Comparison of ENCODE assay signal across 19 cellular contexts in genomic region chr1:28281608-28282425, GRCh38. TPM values are rescaled to one million over a fixed set of nuclear protein-coding genes. Genes with fewer than 3 reads are reported as not detected.
DNase-seq lines count a peak whose midpoint lies in the region; ATAC-seq, FAIRE-seq and TF ChIP-seq lines count a peak whose summit lies in the region.
"Had no signal": no experiment of that assay in that cellular context is flagged by ENCODE, and none has a peak within 500 bp of the region (broad histone marks: within the 10 kb centered on the region; RNA-seq: fewer than 3 reads in every experiment).

No MANE protein-coding gene starts in this region.

- POLR2A ChIA-PET in Panc1 (lab: Charles Lee), result no interaction called here
- POLR2A ChIA-PET in endothelial cell of umbilical vein (lab: Charles Lee), result no interaction called here

- no peaks in the 10 kb centered on the region for H3K4me1 ChIP-seq in Panc1 (ENCODE audit: control insufficient read depth, insufficient read depth, low read length)
- no peaks in the 10 kb centered on the region for H3K4me1 ChIP-seq in endothelial cell of umbilical vein (ENCODE audit: control insufficient read depth, extremely low read depth, insufficient read depth, low read length)
- H3K4me1 ChIP-seq in spleen, result peaks cover 0 to 62% (median 27%) of the 10 kb centered on the region in 6 donors
- H3K4me1 ChIP-seq: foreskin keratinocyte, parathyroid adenoma, tibial nerve had no signal

- dilution Hi-C loops in endothelial cell of umbilical vein (cut with MboI; ENCODE audit: extremely low pct_ligation_motif_present, low sequenced_read_pairs), result no loop called here

- no peak for FAIRE-seq in endothelial cell of umbilical vein (lab: Jason Lieb, UNC)

- H3K36me3 ChIP-seq in Panc1 (ENCODE audit: control insufficient read depth, insufficient read depth, low read length), result no peaks in the 10 kb centered on the region
- peaks cover 4 to 31% of the 10 kb centered on the region in 2 experiments for H3K36me3 ChIP-seq in endothelial cell of umbilical vein (ENCODE audit: control insufficient read depth in 2 of 2, extremely low read depth in 1 of 2, insufficient read depth in 2 of 2, low read length in 2 of 2)
- H3K36me3 ChIP-seq in spleen, result peaks cover 0 to 61% (median 42%) of the 10 kb centered on the region in 6 donors

- CTCF ChIA-PET in Panc1 (lab: Charles Lee), result no interaction called here
- CTCF ChIA-PET in endothelial cell of umbilical vein (lab: Charles Lee), result no interaction called here

- TF ChIP-seq CTCF in Panc1 (IDR thresholded peaks at IDR 0.05) (no peak), endothelial cell of umbilical vein (IDR thresholded peaks at IDR 0.05; ENCODE audit: extremely low read depth in 1 of 2, insufficient read depth in 1 of 2, low read depth in 1 of 2, low read length in 2 of 2) (no peak), spleen (IDR thresholded peaks at IDR 0.05 in 8 of 11, conservative IDR thresholded peaks at IDR 0.05 in 3 of 11) (no peak)

- H3K27ac ChIP-seq in Panc1 (ENCODE audit: low read length) (no peak overlapping the region), endothelial cell of umbilical vein (ENCODE audit: insufficient read depth, low read depth, low read length) (no peak overlapping the region), spleen (peak overlapping the region in 5 of 8 donors; percentile 1 to 71 (median 63))
- H3K27ac ChIP-seq: foreskin keratinocyte, hepatocyte, parathyroid adenoma, tibial nerve had no signal

- TSS peak; percentile 57 for BruUV-seq in Panc1 (replicated peaks; lab: Mats Ljungman, UMichigan)
- TSS peak; percentile 6 for BruUV-seq in endothelial cell of umbilical vein (replicated peaks; lab: Mats Ljungman, UMichigan)

- H4K20me1 ChIP-seq in endothelial cell of umbilical vein (replicated peaks; ENCODE audit: control insufficient read depth, extremely low read depth, insufficient read depth, low read length), result no peaks in the 10 kb centered on the region

- in situ Hi-C loops in Panc1 (cut with HindIII; ENCODE audit: low pct_unique_long_range_greater_than_20kb, low sequenced_read_pairs), result no loop called here

- no peaks in the 10 kb centered on the region for H3K79me2 ChIP-seq in endothelial cell of umbilical vein (ENCODE audit: control insufficient read depth, insufficient read depth, low read length)
- H3K79me2 ChIP-seq: hepatocyte, parathyroid adenoma had no signal

- no peak overlapping the region for H2AFZ ChIP-seq in endothelial cell of umbilical vein (ENCODE audit: low read depth, low read length)
- H2AFZ ChIP-seq: hepatocyte, parathyroid adenoma had no signal

- H3K9me3 ChIP-seq in Panc1 (ENCODE audit: control insufficient read depth, insufficient read depth, low read depth, low read length) (no peaks in the 10 kb centered on the region), endothelial cell of umbilical vein (replicated peaks; ENCODE audit: control insufficient read depth, insufficient read depth, low read length) (no peaks in the 10 kb centered on the region), spleen (no peaks in the 10 kb centered on the region)
- H3K9me3 ChIP-seq: tibial nerve had no signal

- 0 out of 2 replicates have a peak, but pooled peaks have one; percentile 12 for ATAC-seq in Panc1
- ATAC-seq: foreskin keratinocyte, natural killer cell had no signal

- WGBS in spleen, 5 donors, result 92 to 95% (median 93%) methylated on average over 14 of the region's 14 CpGs

- H3K27me3 ChIP-seq in Panc1 (ENCODE audit: control insufficient read depth, insufficient read depth, low read length) (no peaks in the 10 kb centered on the region), endothelial cell of umbilical vein (ENCODE audit: control insufficient read depth in 2 of 2, insufficient read depth in 2 of 2, low read length in 2 of 2) (no peaks in the 10 kb centered on the region), spleen (replicated peaks in 1 of 7) (no peaks in the 10 kb centered on the region)
- H3K27me3 ChIP-seq: foreskin keratinocyte, hepatocyte, tibial nerve had no signal

- DNase-seq in Panc1 (ENCODE audit: low read depth, low spot score) (no peak), endothelial cell of umbilical vein (ENCODE audit: low read depth, low spot score) (no peak), spleen (no peak), Ammon's horn (ENCODE audit: low spot score) (no peak), 8988T (no peak)
- DNase-seq: activated effector memory CD4-positive, alpha-beta T cell treated with Interleukin-2 at 50 U/mL for 16 hours; COR-L47; foreskin keratinocyte; Kasumi-1; mesendoderm; natural killer cell; NCI-H1105 treated with DMSO at 0.1 percent for 48 hours; NCI-H2107; NCI-H510A; stimulated activated CD4-positive, alpha-beta T cell treated with anti-CD3 and anti-CD28 coated beads, Interleukin-1b, Interleukin-23, amount 100 ng/mL, for 48 hours; stimulated activated naive CD4-positive, alpha-beta T cell treated with Interleukin-2 at 50 U/mL for 16 hours had no signal

- no peak overlapping the region for H3K9ac ChIP-seq in endothelial cell of umbilical vein (replicated peaks; ENCODE audit: extremely low read depth, insufficient read depth, low read length)
- H3K9ac ChIP-seq: parathyroid adenoma had no signal

- H3K4me3 ChIP-seq in Panc1 (ENCODE audit: low read depth in 2 of 2, low read length in 2 of 2), result no peak overlapping the region
- H3K4me3 ChIP-seq in endothelial cell of umbilical vein (replicated peaks in 1 of 3; ENCODE audit: insufficient read depth in 1 of 3, low read depth in 1 of 3, low read length in 3 of 3), result no peak overlapping the region
- no peak overlapping the region for H3K4me3 ChIP-seq in spleen
- H3K4me3 ChIP-seq: hepatocyte, tibial nerve had no signal

- no peak overlapping the region for H3K4me2 ChIP-seq in endothelial cell of umbilical vein (ENCODE audit: insufficient read depth, low read length)
- H3K4me2 ChIP-seq: hepatocyte had no signal

- no peaks in the 10 kb centered on the region for H3K9me1 ChIP-seq in endothelial cell of umbilical vein (replicated peaks; ENCODE audit: control insufficient read depth, extremely low read depth, insufficient read depth, low read length)

- TF ChIP-seq POLR2A in endothelial cell of umbilical vein (IDR thresholded peaks at IDR 0.05; ENCODE audit: low read depth, low read length), result no peak
- TF ChIP-seq POLR2A in spleen (IDR thresholded peaks at IDR 0.05), result no peak

- intact Hi-C loops in Panc1 (cut with micrococcal nuclease; ENCODE audit: unreplicated experiment), result no loop called here
- intact Hi-C loops in endothelial cell of umbilical vein (cut with micrococcal nuclease), result no loop called here
- intact Hi-C loops in spleen (cut with DNase I; ENCODE audit: low total_unique reads), result no loop called here

RNA-seq across cellular contexts. Expression of gene SESN2, which starts 22.5 kb away (rescaled TPM):
- 19.7 TPM for total RNA-seq in Panc1 (2021; ENCODE audit: unreplicated experiment)
- polyA plus RNA-seq in Panc1 (2012; ENCODE audit: insufficient read length), result 20.8 TPM
- 13.1 and 13.2 TPM in 2 replicates for total RNA-seq in endothelial cell of umbilical vein
- 11.6 and 14.4 TPM in 2 replicates for polyA plus RNA-seq in endothelial cell of umbilical vein
- polyA plus RNA-seq in endothelial cell of umbilical vein (2011; cell fraction: cytosol; rRNA removed), result 9.2 and 10.6 TPM in 2 replicates
- polyA plus RNA-seq in endothelial cell of umbilical vein (2011; cell fraction: nucleus; rRNA removed), result 9.0 and 10.6 TPM in 2 replicates
- polyA plus RNA-seq in endothelial cell of umbilical vein (2012), result 10.3 and 11.3 TPM in 2 replicates
- 10.5 and 12.4 TPM in 2 replicates for polyA minus RNA-seq in endothelial cell of umbilical vein
- 22.2 TPM for polyA minus RNA-seq in endothelial cell of umbilical vein (2011; cell fraction: cytosol; rRNA and poly(A)+ RNA removed)
- polyA minus RNA-seq in endothelial cell of umbilical vein (2011; cell fraction: nucleus; rRNA and poly(A)+ RNA removed), result 3.8 and 4.9 TPM in 2 replicates
- 10 to 100 TPM in 2 of 7 donors, 1 to 10 TPM in 5; 7.4 to 16.7 (median 8.6) TPM for total RNA-seq in spleen
- polyA plus RNA-seq in spleen, result 1 to 10 TPM; 2.4 to 5.0 (median 3.3) TPM

RNA-seq across cellular contexts. Expression of gene ATP5IF1, which starts 45.9 kb away (rescaled TPM):
- 94.5 TPM for total RNA-seq in Panc1 (2021; ENCODE audit: unreplicated experiment)
- polyA plus RNA-seq in Panc1 (2012; ENCODE audit: insufficient read length), result 228 TPM
- total RNA-seq in endothelial cell of umbilical vein, result 133 and 144 TPM in 2 replicates
- polyA plus RNA-seq in endothelial cell of umbilical vein, result 161 and 243 TPM in 2 replicates
- polyA plus RNA-seq in endothelial cell of umbilical vein (2011; cell fraction: cytosol; rRNA removed), result 260 and 299 TPM in 2 replicates
- polyA plus RNA-seq in endothelial cell of umbilical vein (2011; cell fraction: nucleus; rRNA removed), result 85.8 and 95.8 TPM in 2 replicates
- 201 and 213 TPM in 2 replicates for polyA plus RNA-seq in endothelial cell of umbilical vein (2012)
- 41.7 and 66.9 TPM in 2 replicates for polyA minus RNA-seq in endothelial cell of umbilical vein
- polyA minus RNA-seq in endothelial cell of umbilical vein (2011; cell fraction: cytosol; rRNA and poly(A)+ RNA removed), result 187 TPM
- polyA minus RNA-seq in endothelial cell of umbilical vein (2011; cell fraction: nucleus; rRNA and poly(A)+ RNA removed), result 9.5 and 16.1 TPM in 2 replicates
- total RNA-seq in spleen, result 100 to 1,000 TPM in 3 of 7 donors, 10 to 100 TPM in 4; 75.4 to 231 (median 97.1) TPM
- polyA plus RNA-seq in spleen, result 100 to 1,000 TPM; 340 to 411 (median 378) TPM

RNA-seq across cellular contexts. Expression of gene MED18, which starts 47.0 kb away (rescaled TPM):
- total RNA-seq in Panc1 (2021; ENCODE audit: unreplicated experiment) (21.7 TPM), endothelial cell of umbilical vein (12.5 and 15.6 TPM in 2 replicates), spleen (10 to 100 TPM; 11.2 to 19.1 (median 14.9) TPM)
- polyA plus RNA-seq in Panc1 (2012; ENCODE audit: insufficient read length), result 27.9 TPM
- polyA plus RNA-seq in endothelial cell of umbilical vein (19.7 and 20.2 TPM in 2 replicates), spleen (10 to 100 TPM; 22.9 to 31.2 (median 24.4) TPM)
- polyA plus RNA-seq in endothelial cell of umbilical vein (2011; cell fraction: cytosol; rRNA removed), result 15.3 and 16.2 TPM in 2 replicates
- 10.6 and 11.4 TPM in 2 replicates for polyA plus RNA-seq in endothelial cell of umbilical vein (2011; cell fraction: nucleus; rRNA removed)
- polyA plus RNA-seq in endothelial cell of umbilical vein (2012), result 8.6 and 15.2 TPM in 2 replicates
- polyA minus RNA-seq in endothelial cell of umbilical vein, result 39.5 and 53.9 TPM in 2 replicates
- 20.4 TPM for polyA minus RNA-seq in endothelial cell of umbilical vein (2011; cell fraction: cytosol; rRNA and poly(A)+ RNA removed)
- polyA minus RNA-seq in endothelial cell of umbilical vein (2011; cell fraction: nucleus; rRNA and poly(A)+ RNA removed), result 5.0 and 5.1 TPM in 2 replicates

RNA-seq across cellular contexts. Expression of gene DNAJC8, which starts 49.0 kb away (rescaled TPM):
- total RNA-seq in Panc1 (2021; ENCODE audit: unreplicated experiment), result 127 TPM
- 94.8 TPM for polyA plus RNA-seq in Panc1 (2012; ENCODE audit: insufficient read length)
- total RNA-seq in endothelial cell of umbilical vein, result 101 and 106 TPM in 2 replicates
- 71.0 and 73.3 TPM in 2 replicates for polyA plus RNA-seq in endothelial cell of umbilical vein
- 80.2 and 85.5 TPM in 2 replicates for polyA plus RNA-seq in endothelial cell of umbilical vein (2011; cell fraction: cytosol; rRNA removed)
- 50.4 and 78.2 TPM in 2 replicates for polyA plus RNA-seq in endothelial cell of umbilical vein (2011; cell fraction: nucleus; rRNA removed)
- 90.4 and 112 TPM in 2 replicates for polyA plus RNA-seq in endothelial cell of umbilical vein (2012)
- polyA minus RNA-seq in endothelial cell of umbilical vein, result 29.0 and 30.5 TPM in 2 replicates
- polyA minus RNA-seq in endothelial cell of umbilical vein (2011; cell fraction: cytosol; rRNA and poly(A)+ RNA removed), result 21.0 TPM
- 11.0 and 17.1 TPM in 2 replicates for polyA minus RNA-seq in endothelial cell of umbilical vein (2011; cell fraction: nucleus; rRNA and poly(A)+ RNA removed)
- 10 to 100 TPM; 52.0 to 71.0 (median 60.8) TPM for total RNA-seq in spleen
- 10 to 100 TPM; 63.8 to 95.9 (median 92.8) TPM for polyA plus RNA-seq in spleen

Comparison
In these comparisons a context has a peak if more than half of its experiments do, and no peak if none do; other contexts are left out.
1. H3K27ac ChIP-seq: peak in spleen (5 of 8); none in Panc1 (single experiment) and endothelial cell of umbilical vein (single experiment).